ENCODE assay signal across 8 cellular contexts in the genomic region with DNA sequence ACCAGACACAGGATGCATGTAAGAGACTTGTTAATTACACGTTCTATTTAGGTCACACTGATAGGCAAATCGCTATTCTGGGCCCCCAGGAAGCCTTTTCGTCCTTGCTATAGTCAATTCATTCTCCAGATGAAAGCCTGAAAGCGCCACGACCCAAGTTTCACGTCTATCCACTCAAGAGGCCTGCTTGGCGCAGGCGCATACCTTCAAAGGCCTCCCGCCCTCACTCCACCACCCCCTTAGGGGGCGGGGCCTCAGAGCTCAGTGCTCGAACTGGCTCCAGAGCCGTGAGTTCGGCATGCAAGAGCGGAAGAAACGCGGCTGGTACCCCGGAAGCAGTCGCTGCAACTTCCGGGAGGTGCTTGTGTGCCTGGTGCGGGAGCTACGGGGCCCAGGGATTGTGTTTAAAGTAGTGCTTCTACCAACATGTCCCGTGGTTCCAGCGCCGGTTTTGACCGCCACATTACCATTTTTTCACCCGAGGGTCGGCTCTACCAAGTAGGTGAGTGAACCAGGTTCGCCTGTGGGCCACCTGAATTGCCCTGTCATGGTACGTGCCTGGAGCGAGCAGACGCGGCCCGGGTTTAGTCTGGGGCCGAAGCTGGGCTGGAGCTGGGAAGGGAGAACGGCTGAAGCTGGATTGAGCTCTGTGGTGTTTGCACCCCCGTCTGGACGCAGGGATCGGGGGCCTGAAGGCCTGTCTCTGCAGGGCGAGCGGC. TPM values are rescaled to one million over a fixed set of nuclear protein-coding genes. Genes with fewer than 3 reads are reported as not detected.
DNase-seq lines count a peak whose midpoint lies in the region; ATAC-seq, FAIRE-seq and TF ChIP-seq lines count a peak whose summit lies in the region.

TSS of gene PSMA6 (plus strand) at position 332 of the 719 bp plus-strand sequence. CDS start at position 427, 95 bp downstream.

- H3K27me3 ChIP-seq in astrocyte (ENCODE audit: insufficient read depth, low read length) (no peaks in the 10 kb centered on the region), right cardiac atrium (ENCODE audit: control insufficient read depth, insufficient read depth) (no peaks in the 10 kb centered on the region), vagina (no peaks in the 10 kb centered on the region)

- peak within 1 kb of the TSS; percentile 95 for H3K4me3 ChIP-seq in astrocyte (ENCODE audit: insufficient read depth, low read depth, low read length)
- H3K4me3 ChIP-seq in right cardiac atrium (ENCODE audit: low read length) = peak within 1 kb of the TSS; percentile 90
- peak within 1 kb of the TSS; percentile 90 to 95 for H3K4me3 ChIP-seq in vagina

- under 1% methylated on average over 40 of the region's 40 CpGs for WGBS in right cardiac atrium

- H3K9me3 Mint-ChIP-seq in astrocyte (ENCODE audit: unreplicated experiment) = no peaks in the 10 kb centered on the region

- H3K27ac Mint-ChIP-seq in astrocyte (ENCODE audit: unreplicated experiment) = peak within 1 kb of the TSS; percentile 98

- H3K4me2 ChIP-seq in astrocyte (ENCODE audit: low read length) = peak within 1 kb of the TSS; percentile 99

- H2AFZ ChIP-seq in astrocyte (ENCODE audit: low read depth, low read length) = peak within 1 kb of the TSS; percentile 91

- H3K4me1 ChIP-seq in astrocyte (ENCODE audit: insufficient read depth, low read length) = peaks cover 7% of the 10 kb centered on the region
- H3K4me1 ChIP-seq in right cardiac atrium (ENCODE audit: control insufficient read depth, insufficient read depth, low read length) = peaks cover 2% of the 10 kb centered on the region
- H3K4me1 ChIP-seq in vagina = peaks cover 51% of the 10 kb centered on the region

- peaks cover 31% of the 10 kb centered on the region for H4K20me1 ChIP-seq in astrocyte (ENCODE audit: insufficient read depth, low read length)

- H3K79me2 ChIP-seq in astrocyte (ENCODE audit: insufficient read depth, low read length) = peaks cover 50% of the 10 kb centered on the region

- H3K36me3 ChIP-seq in astrocyte (ENCODE audit: insufficient read depth, low read length) (no peaks in the 10 kb centered on the region), vagina (no peaks in the 10 kb centered on the region)

- H3K4me1 Mint-ChIP-seq in astrocyte (ENCODE audit: low read depth, unreplicated experiment) = peaks cover 12% of the 10 kb centered on the region

- DNase-seq in NCI-H2029 (lab: John Stamatoyannopoulos, UW) = peak; percentile 100
- peak; percentile 99 for DNase-seq in T-helper 22 cell (ENCODE audit: low read depth)
- peak; percentile 95 for DNase-seq in astrocyte (ENCODE audit: low read depth)
- DNase-seq in right cardiac atrium = peak; percentile 99 to 100 (median 99)
- peak; percentile 100 for DNase-seq in putamen (ENCODE audit: low spot score)
- DNase-seq in vagina (ENCODE audit: extremely low spot score in 2 of 2) = peak; percentile 98

- H3K4me3 Mint-ChIP-seq in astrocyte (ENCODE audit: unreplicated experiment) = peak within 1 kb of the TSS; percentile 99

- H3K27ac ChIP-seq in astrocyte (ENCODE audit: low read depth, low read length) = peak within 1 kb of the TSS; percentile 94
- H3K27ac ChIP-seq in right cardiac atrium (ENCODE audit: low read length) = peak within 1 kb of the TSS; percentile 94
- H3K27ac ChIP-seq in vagina = peak within 1 kb of the TSS; percentile 88

- intact Hi-C loops in right cardiac atrium (cut with DNase I) (loop anchor here in 2 of 4 donors (2.0 to 5.0 kb wide), 2 partner anchors 110 to 115 kb away; partner anchors contain the start of gene NFKBIA (in 1 of the 2)), vagina (cut with DNase I) (loop anchor here (5.0 to 10.0 kb wide), 2 partner anchors 110 to 247 kb away; partner anchors contain the start of genes FAM177A1 and NFKBIA)

- H3K9ac ChIP-seq in astrocyte (ENCODE audit: low read length) = peak within 1 kb of the TSS; percentile 97

- TF ChIP-seq CTCF in astrocyte (IDR thresholded peaks at IDR 0.05; ENCODE audit: insufficient read depth, low read depth, low read length) (no peak), vagina (IDR thresholded peaks at IDR 0.05) (no peak)

- peaks cover 3% of the 10 kb centered on the region for H3K36me3 Mint-ChIP-seq in astrocyte (ENCODE audit: low read depth, unreplicated experiment)

- TF ChIP-seq POLR2A in GM18505 (IDR thresholded peaks at IDR 0.05; ENCODE audit: borderline replicate concordance, extremely low read depth, insufficient read depth, insufficient read length) = peak; percentile 84
- peak in 1 of 2 donors; percentile 21 for TF ChIP-seq POLR2A in vagina (IDR thresholded peaks at IDR 0.05)

- H3K9me3 ChIP-seq in astrocyte (ENCODE audit: insufficient read depth, low read depth, low read length) = no peaks in the 10 kb centered on the region
- H3K9me3 ChIP-seq in right cardiac atrium (ENCODE audit: control insufficient read depth, low read length) = no peaks in the 10 kb centered on the region
- H3K9me3 ChIP-seq in vagina = no peaks in the 10 kb centered on the region

- H3K27me3 Mint-ChIP-seq in astrocyte (ENCODE audit: low read depth, unreplicated experiment) = no peaks in the 10 kb centered on the region

- peak; percentile 87 for ATAC-seq in GM18505 (IDR thresholded peaks at IDR 0.05; ENCODE audit: unreplicated experiment)
- peak; percentile 78 for ATAC-seq in HG02973 (IDR thresholded peaks at IDR 0.05; ENCODE audit: unreplicated experiment)
- peak; percentile 99 for ATAC-seq in right cardiac atrium

- peak; percentile 71 for FAIRE-seq in astrocyte (lab: Jason Lieb, UNC)

RNA-seq across cellular contexts. Expression of gene PSMA6, which starts in this region (rescaled TPM):
- 210 and 225 TPM in 2 replicates for total RNA-seq in astrocyte
- 100 to 1,000 TPM; 149 to 175 (median 163) TPM for total RNA-seq in right cardiac atrium
- 193 TPM for polyA plus RNA-seq in right cardiac atrium
- total RNA-seq in vagina = 76.9 TPM

Comparison
In these comparisons a context has a peak if more than half of its experiments do, and no peak if none do; other contexts are left out.
1. Peak in every context shown above with its lines: DNase-seq, ATAC-seq, H3K4me3 ChIP-seq and H3K27ac ChIP-seq.